18 cellular contexts compared by ENCODE assay signal in the genomic region with DNA sequence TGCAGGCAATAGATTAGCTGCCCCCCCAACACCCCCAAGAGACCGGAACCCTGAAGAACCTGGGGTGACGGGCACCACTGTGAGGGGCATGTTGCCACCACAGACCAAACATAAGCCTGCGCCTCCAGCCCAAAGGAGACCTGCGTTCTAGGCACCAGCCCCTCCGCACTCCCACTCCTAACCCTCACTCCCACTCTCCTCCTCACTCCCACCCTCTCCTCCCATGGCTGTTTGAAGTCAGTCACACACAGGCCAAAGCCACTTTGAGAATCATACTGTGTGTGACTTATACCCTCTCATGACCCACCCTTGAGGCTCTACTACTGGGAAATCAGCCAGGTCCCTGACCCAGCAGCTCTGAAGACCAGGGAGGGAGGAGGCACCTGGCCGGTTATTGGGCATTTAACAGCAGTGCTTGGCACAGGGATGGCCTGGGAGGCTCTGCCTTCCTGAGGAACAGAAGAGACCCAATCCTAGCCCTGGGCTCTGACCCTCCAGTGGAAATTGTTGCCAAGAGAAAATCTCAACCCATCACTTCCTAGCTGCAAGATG. TPM values are rescaled to one million over a fixed set of nuclear protein-coding genes. Genes with fewer than 3 reads are reported as not detected.
DNase-seq lines count a peak whose midpoint lies in the region; ATAC-seq, FAIRE-seq and TF ChIP-seq lines count a peak whose summit lies in the region.
"Had no signal": no experiment of that assay in that cellular context is flagged by ENCODE, and none has a peak within 500 bp of the region (broad histone marks: within the 10 kb centered on the region; RNA-seq: fewer than 3 reads in every experiment).

No MANE protein-coding gene starts in this region.

- H3K36me3 ChIP-seq in IMR-90 (ENCODE audit: control insufficient read depth, insufficient read depth, low read length), result no peaks in the 10 kb centered on the region
- no peaks in the 10 kb centered on the region for H3K36me3 ChIP-seq in upper lobe of right lung
- no peaks in the 10 kb centered on the region for H3K36me3 ChIP-seq in pancreas
- H3K36me3 ChIP-seq: HAP-1 had no signal

- H4K5ac ChIP-seq in IMR-90 (ENCODE audit: low read depth, low read length), result no peak overlapping the region

- H3K27me3 ChIP-seq in IMR-90 (ENCODE audit: control insufficient read depth, insufficient read depth, low read length), result peaks cover 5% of the 10 kb centered on the region; the same call in 1 of the 2 replicates
- no peaks in the 10 kb centered on the region for H3K27me3 ChIP-seq in upper lobe of right lung
- no peaks in the 10 kb centered on the region for H3K27me3 ChIP-seq in pancreas

- no peak for TF ChIP-seq POLR2A in IMR-90 (IDR thresholded peaks at IDR 0.05; ENCODE audit: low read depth, low read length)

- H2BK20ac ChIP-seq in IMR-90 (ENCODE audit: low read depth, low read length), result no peak overlapping the region

- no peaks in the 10 kb centered on the region for H3K4me1 ChIP-seq in IMR-90 (ENCODE audit: control insufficient read depth, insufficient read depth, low read length)
- H3K4me1 ChIP-seq in upper lobe of right lung, result no peaks in the 10 kb centered on the region
- no peaks in the 10 kb centered on the region for H3K4me1 ChIP-seq in pancreas
- H3K4me1 ChIP-seq: HAP-1 had no signal

- DNase-seq in SKM-1 treated with dmso at 0.1 percent for 144 hours (lab: John Stamatoyannopoulos, UW; ENCODE audit: unreplicated experiment) (peak; percentile 43), SKM-1 (lab: John Stamatoyannopoulos, UW; ENCODE audit: unreplicated experiment) (no peak), IMR-90 (no peak), NCI-H69 (lab: John Stamatoyannopoulos, UW) (peak; percentile 8), upper lobe of right lung (no peak), foreskin melanocyte (no peak), pancreas (no peak)
- DNase-seq: C1 segment of cervical spinal cord; Calu3; CD4-positive, alpha-beta T cell; DMS 273 treated with DMSO at 0.1 percent for 48 hours; EL; GOT3; HFFc6 had no signal

- no peak overlapping the region for H3K14ac ChIP-seq in IMR-90 (replicated peaks; ENCODE audit: low read depth, low read length)

- in situ Hi-C loops in IMR-90 (cut with MboI; ENCODE audit: low sequenced_read_pairs), result no loop called here

- no peak overlapping the region for H2BK5ac ChIP-seq in IMR-90 (ENCODE audit: low read depth, low read length, poor library complexity, severe bottlenecking)

- no peaks in the 10 kb centered on the region for H3K9me1 ChIP-seq in IMR-90 (ENCODE audit: insufficient read depth, low read length)

- peak overlapping the region; percentile 10 for H2AK9ac ChIP-seq in IMR-90 (replicated peaks; ENCODE audit: low read depth, low read length, poor library complexity)

- POLR2A ChIA-PET in IMR-90 (lab: Charles Lee; ENCODE audit: unreplicated experiment), result no interaction called here

- no peak overlapping the region for H3K18ac ChIP-seq in IMR-90 (ENCODE audit: low read depth, low read length)

- no peak overlapping the region for H3K4ac ChIP-seq in IMR-90 (ENCODE audit: low read depth, low read length)

- H3K27ac ChIP-seq in IMR-90 (ENCODE audit: insufficient read depth, low read length) (no peak overlapping the region), upper lobe of right lung (no peak overlapping the region), pancreas (no peak overlapping the region)

- H3K4me2 ChIP-seq in IMR-90 (ENCODE audit: low read depth, low read length), result no peak overlapping the region

- H3K9me3 ChIP-seq in IMR-90 (ENCODE audit: control insufficient read depth, insufficient read depth, low read length) (no peaks in the 10 kb centered on the region), upper lobe of right lung (no peaks in the 10 kb centered on the region), pancreas (no peaks in the 10 kb centered on the region)

- H3K56ac ChIP-seq in IMR-90 (ENCODE audit: extremely low read depth, insufficient read depth, low read length), result no peak overlapping the region

- intact Hi-C loops in IMR-90 (cut with micrococcal nuclease) (no loop called here), upper lobe of right lung (cut with DNase I) (no loop called here), pancreas (cut with DNase I) (no loop called here)

- dilution Hi-C loops in IMR-90 (cut with HindIII; ENCODE audit: low sequenced_read_pairs, unreplicated experiment), result no loop called here

- no peak overlapping the region for H2AFZ ChIP-seq in IMR-90 (replicated peaks; ENCODE audit: low read length, poor library complexity)

- ATAC-seq in IMR-90 (ENCODE audit: low read depth), result no peak
- ATAC-seq in upper lobe of right lung, result peak; percentile 23
- no peak for ATAC-seq in pancreas

- no peaks in the 10 kb centered on the region for H3K79me1 ChIP-seq in IMR-90 (ENCODE audit: low read depth in 1 of 2, low read length in 2 of 2)

- H2AK5ac ChIP-seq in IMR-90 (ENCODE audit: low read depth, low read length), result no peak overlapping the region

- no peak overlapping the region for H3K23ac ChIP-seq in IMR-90 (ENCODE audit: low read depth, low read length)

- no peak for FAIRE-seq in pancreas (lab: Jason Lieb, UNC)
- FAIRE-seq: A204.1, G401.6, GM12891 had no signal

- no peak overlapping the region for H3K4me3 ChIP-seq in IMR-90 (ENCODE audit: insufficient read depth, low read depth, low read length)
- H3K4me3 ChIP-seq in upper lobe of right lung, result no peak overlapping the region
- H3K4me3 ChIP-seq in pancreas, result no peak overlapping the region
- H3K4me3 ChIP-seq: HAP-1 had no signal

- no peaks in the 10 kb centered on the region for H4K20me1 ChIP-seq in IMR-90 (ENCODE audit: insufficient read depth, low read length)

- no peak overlapping the region for H4K8ac ChIP-seq in IMR-90 (ENCODE audit: low read depth in 2 of 2, low read length in 2 of 2)

- TF ChIP-seq CTCF in IMR-90 (conservative IDR thresholded peaks at IDR 0.05; ENCODE audit: low read depth, low read length), result no peak
- no peak for TF ChIP-seq CTCF in upper lobe of right lung (IDR thresholded peaks at IDR 0.05)
- no peak for TF ChIP-seq CTCF in pancreas (IDR thresholded peaks at IDR 0.05)

- no peak overlapping the region for H2BK15ac ChIP-seq in IMR-90 (ENCODE audit: low read depth, low read length)

- WGBS in IMR-90 (ENCODE audit: extremely low coverage in 2 of 2, insufficient read length in 1 of 2), 2 experiments, result no CpG with 5 or more reads among the region's 6 CpGs
- WGBS in pancreas, 2 donors, result 49 to 50% methylated on average over 6 of the region's 6 CpGs

- BruUV-seq in IMR-90 (replicated peaks; lab: Mats Ljungman, UMichigan), result no TSS peak

- H2BK120ac ChIP-seq in IMR-90 (ENCODE audit: low read depth, low read length), result no peak overlapping the region

- no peak overlapping the region for H4K91ac ChIP-seq in IMR-90 (ENCODE audit: insufficient read depth, low read depth, low read length)

- TF ChIP-seq RAD21 in IMR-90 (IDR thresholded peaks at IDR 0.05; ENCODE audit: low read length), result no peak

- no peak overlapping the region for H3K9ac ChIP-seq in IMR-90 (ENCODE audit: low read depth, low read length)

- CTCF ChIA-PET in IMR-90 (lab: Yijun Ruan, JAX), result no interaction called here

TF ChIP-seq in IMR-90, 13 proteins besides CTCF, POLR2A, EP300 and RAD21:
- no peak for TF ChIP-seq CHD1 (IDR thresholded peaks at IDR 0.05; ENCODE audit: low read depth, low read length)

RNA-seq across cellular contexts. Expression of a gene that starts 43.5 kb away (rescaled TPM):
- total RNA-seq in IMR-90 (2012; rRNA removed), result 0.36 and 0.56 TPM in 2 replicates
- 1.7 and 2.1 TPM in 2 replicates for polyA plus RNA-seq in IMR-90 (2012; rRNA removed)
- polyA plus RNA-seq in IMR-90 (2012; cell fraction: cytosol; rRNA removed), result 4.2 and 9.1 TPM in 2 replicates
- polyA plus RNA-seq in IMR-90 (2012; cell fraction: nucleus; rRNA removed; ENCODE audit: low replicate concordance), result 6.0 and 6.5 TPM in 2 replicates
- 11.2 TPM for total RNA-seq in upper lobe of right lung
- total RNA-seq in pancreas, result 10 to 100 TPM; 27.5 to 75.6 (median 43.7) TPM
- polyA plus RNA-seq in pancreas, result 10 to 100 TPM; 25.3 to 58.6 TPM

RNA-seq across cellular contexts. Expression of a gene that starts 44.0 kb away (rescaled TPM):
- total RNA-seq in IMR-90 (2012; rRNA removed), result 7.8 and 9.3 TPM in 2 replicates
- 25.5 and 30.5 TPM in 2 replicates for polyA plus RNA-seq in IMR-90 (2012; rRNA removed)
- polyA plus RNA-seq in IMR-90 (2012; cell fraction: cytosol; rRNA removed), result 23.4 and 34.2 TPM in 2 replicates
- polyA plus RNA-seq in IMR-90 (2012; cell fraction: nucleus; rRNA removed; ENCODE audit: low replicate concordance), result 165 and 273 TPM in 2 replicates
- total RNA-seq in upper lobe of right lung, result 19.8 TPM
- 10 to 100 TPM; 12.1 to 19.0 (median 14.8) TPM for total RNA-seq in pancreas
- polyA plus RNA-seq in pancreas, result 10 to 100 TPM; 36.9 to 54.6 TPM

RNA-seq across cellular contexts. Expression of a gene that starts 53.3 kb away (rescaled TPM):
- 6.4 and 6.8 TPM in 2 replicates for total RNA-seq in IMR-90 (2012; rRNA removed)
- 7.5 and 9.9 TPM in 2 replicates for polyA plus RNA-seq in IMR-90 (2012; rRNA removed)
- 7.1 and 11.6 TPM in 2 replicates for polyA plus RNA-seq in IMR-90 (2012; cell fraction: cytosol; rRNA removed)
- polyA plus RNA-seq in IMR-90 (2012; cell fraction: nucleus; rRNA removed; ENCODE audit: low replicate concordance), result 2.6 and 3.8 TPM in 2 replicates
- 16.7 TPM for total RNA-seq in upper lobe of right lung
- total RNA-seq in pancreas, result 1 to 10 TPM; 4.8 to 8.0 (median 6.9) TPM
- 1 to 10 TPM; 7.7 TPM for polyA plus RNA-seq in pancreas

Comparison
In these comparisons a context has a peak if more than half of its experiments do, and no peak if none do; other contexts are left out.
1. DNase-seq: peak in SKM-1 treated with dmso at 0.1 percent for 144 hours (single experiment) and NCI-H69 (single experiment); none in SKM-1 (single experiment), IMR-90 (single experiment), upper lobe of right lung (single experiment), foreskin melanocyte (single experiment) and pancreas (0 of 6).